ENCODE assay signal across 1 cellular context in genomic region chr6:1399085-1399780, GRCh38.
A peak's percentile ranks its signal among the peaks of the same experiment; 100 is the strongest.
TF ChIP-seq lines count a peak whose summit lies in the region.

No MANE protein-coding gene starts in this region.

TF ChIP-seq in HepG2, 621 proteins besides CTCF, POLR2A, EP300 and RAD21 (continued from another document):
- TF ChIP-seq ZBTB40 (IDR thresholded peaks at IDR 0.05), result no peak
- TF ChIP-seq ZBTB40 (CRISPR knock-in tag; IDR thresholded peaks at IDR 0.05), result no peak
- TF ChIP-seq ZNF280D (CRISPR knock-in tag; IDR thresholded peaks at IDR 0.05), result no peak
- TF ChIP-seq KDM3A (CRISPR knock-in tag; IDR thresholded peaks at IDR 0.05; ENCODE audit: low read depth), result no peak
- TF ChIP-seq ZBTB8A (CRISPR knock-in tag; IDR thresholded peaks at IDR 0.05; ENCODE audit: borderline replicate concordance, low read depth), result no peak
- TF ChIP-seq PLRG1 (conservative IDR thresholded peaks at IDR 0.05), result peak; percentile 38; the same call in 1 of the 2 replicates
- no peak for TF ChIP-seq GTF2F1 (IDR thresholded peaks at IDR 0.05; ENCODE audit: low read length)
- TF ChIP-seq SAFB2 (CRISPR knock-in tag; IDR thresholded peaks at IDR 0.05; ENCODE audit: borderline replicate concordance, low read depth), result no peak
- TF ChIP-seq ZNF124 (CRISPR knock-in tag; IDR thresholded peaks at IDR 0.05), result no peak
- no peak for TF ChIP-seq SP4 (CRISPR knock-in tag; IDR thresholded peaks at IDR 0.05)
- no peak for TF ChIP-seq ZNF382 (CRISPR knock-in tag; IDR thresholded peaks at IDR 0.05; ENCODE audit: borderline replicate concordance)
